ENCODE assay signal across 1 cellular context in the genomic region with DNA sequence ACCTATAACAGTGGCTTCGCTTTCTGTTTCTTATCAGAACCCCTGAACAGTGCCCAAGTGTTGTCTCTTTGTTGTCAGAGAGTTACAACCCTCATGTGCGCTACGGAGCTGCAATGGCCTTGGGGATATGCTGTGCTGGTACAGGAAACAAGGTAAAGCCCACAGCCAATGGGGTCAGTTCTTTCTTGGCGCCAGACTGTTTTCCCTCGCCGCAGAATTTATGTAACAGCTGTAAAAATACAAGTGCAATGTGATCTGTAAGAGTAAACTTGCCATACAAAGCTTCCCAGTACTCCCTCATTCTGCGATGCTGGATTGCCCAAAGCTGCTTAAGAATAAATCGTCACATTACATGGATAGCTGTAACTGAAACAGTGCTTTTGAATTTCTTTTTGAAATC.
TF ChIP-seq lines count a peak whose summit lies in the region.

No MANE protein-coding gene starts in this region.

TF ChIP-seq in HEK293, 187 proteins besides CTCF, POLR2A, EP300 and RAD21 (continued from another document):
- TF ChIP-seq, protein P1, sequence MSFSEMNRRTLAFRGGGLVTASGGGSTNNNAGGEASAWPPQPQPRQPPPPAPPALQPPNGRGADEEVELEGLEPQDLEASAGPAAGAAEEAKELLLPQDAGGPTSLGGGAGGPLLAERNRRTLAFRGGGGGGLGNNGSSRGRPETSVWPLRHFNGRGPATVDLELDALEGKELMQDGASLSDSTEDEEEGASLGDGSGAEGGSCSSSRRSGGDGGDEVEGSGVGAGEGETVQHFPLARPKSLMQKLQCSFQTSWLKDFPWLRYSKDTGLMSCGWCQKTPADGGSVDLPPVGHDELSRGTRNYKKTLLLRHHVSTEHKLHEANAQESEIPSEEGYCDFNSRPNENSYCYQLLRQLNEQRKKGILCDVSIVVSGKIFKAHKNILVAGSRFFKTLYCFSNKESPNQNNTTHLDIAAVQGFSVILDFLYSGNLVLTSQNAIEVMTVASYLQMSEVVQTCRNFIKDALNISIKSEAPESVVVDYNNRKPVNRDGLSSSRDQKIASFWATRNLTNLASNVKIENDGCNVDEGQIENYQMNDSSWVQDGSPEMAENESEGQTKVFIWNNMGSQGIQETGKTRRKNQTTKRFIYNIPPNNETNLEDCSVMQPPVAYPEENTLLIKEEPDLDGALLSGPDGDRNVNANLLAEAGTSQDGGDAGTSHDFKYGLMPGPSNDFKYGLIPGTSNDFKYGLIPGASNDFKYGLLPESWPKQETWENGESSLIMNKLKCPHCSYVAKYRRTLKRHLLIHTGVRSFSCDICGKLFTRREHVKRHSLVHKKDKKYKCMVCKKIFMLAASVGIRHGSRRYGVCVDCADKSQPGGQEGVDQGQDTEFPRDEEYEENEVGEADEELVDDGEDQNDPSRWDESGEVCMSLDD (tag by site-specific recombination; IDR thresholded peaks at IDR 0.05): no peak
- TF ChIP-seq ZNF280C (tag by site-specific recombination; IDR thresholded peaks at IDR 0.05) (no peak), OVOL3 (tag by site-specific recombination; IDR thresholded peaks at IDR 0.05) (no peak), ZNF274 (IDR thresholded peaks at IDR 0.05; ENCODE audit: low read length) (no peak), ZNF274 (tag by site-specific recombination; IDR thresholded peaks at IDR 0.05; ENCODE audit: borderline replicate concordance) (no peak), ZNF426 (tag by site-specific recombination; IDR thresholded peaks at IDR 0.05) (no peak), SP3 (tag by site-specific recombination; IDR thresholded peaks at IDR 0.05) (no peak), ZNF596 (tag by site-specific recombination; IDR thresholded peaks at IDR 0.05) (no peak), MZF1 (tag by site-specific recombination; IDR thresholded peaks at IDR 0.05; ENCODE audit: borderline replicate concordance) (0 out of 2 replicates have a peak, but pooled peaks have one; percentile 21), ZBTB20 (tag by site-specific recombination; IDR thresholded peaks at IDR 0.05) (no peak), ZNF221 (tag by site-specific recombination; IDR thresholded peaks at IDR 0.05; ENCODE audit: borderline replicate concordance) (no peak), ZNF707 (tag by site-specific recombination; IDR thresholded peaks at IDR 0.05) (no peak), ZNF529 (tag by site-specific recombination; IDR thresholded peaks at IDR 0.05; ENCODE audit: insufficient replicate concordance) (no peak), TRIM28 (IDR thresholded peaks at IDR 0.05; ENCODE audit: borderline replicate concordance, low read length) (peak; percentile 38; the same call in 1 of the 2 replicates), ZNF610 (tag by site-specific recombination; IDR thresholded peaks at IDR 0.05; ENCODE audit: borderline replicate concordance) (no peak), ZNF555 (tag by site-specific recombination; conservative IDR thresholded peaks at IDR 0.05) (no peak), ZNF48 (tag by site-specific recombination; IDR thresholded peaks at IDR 0.05) (no peak), HIC1 (tag by site-specific recombination; IDR thresholded peaks at IDR 0.05) (no peak), ZNF24 (tag by site-specific recombination; IDR thresholded peaks at IDR 0.05) (no peak), ZNF76 (tag by site-specific recombination; IDR thresholded peaks at IDR 0.05; ENCODE audit: borderline replicate concordance, low read depth) (no peak), ZNF146 (tag by site-specific recombination; IDR thresholded peaks at IDR 0.05) (no peak), WT1 (tag by site-specific recombination; IDR thresholded peaks at IDR 0.05) (peak; percentile 89), PRDM1 (tag by site-specific recombination; IDR thresholded peaks at IDR 0.05) (no peak), MYNN (tag by site-specific recombination; IDR thresholded peaks at IDR 0.05; ENCODE audit: borderline replicate concordance) (no peak), ZIC2 (tag by site-specific recombination; IDR thresholded peaks at IDR 0.05) (no peak), ZBTB44 (tag by site-specific recombination; IDR thresholded peaks at IDR 0.05) (peak; percentile 30; the same call in 1 of the 2 replicates), ZNF416 (tag by site-specific recombination; IDR thresholded peaks at IDR 0.05) (no peak)
- TF ChIP-seq, protein P2, sequence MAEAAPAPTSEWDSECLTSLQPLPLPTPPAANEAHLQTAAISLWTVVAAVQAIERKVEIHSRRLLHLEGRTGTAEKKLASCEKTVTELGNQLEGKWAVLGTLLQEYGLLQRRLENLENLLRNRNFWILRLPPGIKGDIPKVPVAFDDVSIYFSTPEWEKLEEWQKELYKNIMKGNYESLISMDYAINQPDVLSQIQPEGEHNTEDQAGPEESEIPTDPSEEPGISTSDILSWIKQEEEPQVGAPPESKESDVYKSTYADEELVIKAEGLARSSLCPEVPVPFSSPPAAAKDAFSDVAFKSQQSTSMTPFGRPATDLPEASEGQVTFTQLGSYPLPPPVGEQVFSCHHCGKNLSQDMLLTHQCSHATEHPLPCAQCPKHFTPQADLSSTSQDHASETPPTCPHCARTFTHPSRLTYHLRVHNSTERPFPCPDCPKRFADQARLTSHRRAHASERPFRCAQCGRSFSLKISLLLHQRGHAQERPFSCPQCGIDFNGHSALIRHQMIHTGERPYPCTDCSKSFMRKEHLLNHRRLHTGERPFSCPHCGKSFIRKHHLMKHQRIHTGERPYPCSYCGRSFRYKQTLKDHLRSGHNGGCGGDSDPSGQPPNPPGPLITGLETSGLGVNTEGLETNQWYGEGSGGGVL (tag by site-specific recombination; IDR thresholded peaks at IDR 0.05): no peak
- TF ChIP-seq, protein P3, sequence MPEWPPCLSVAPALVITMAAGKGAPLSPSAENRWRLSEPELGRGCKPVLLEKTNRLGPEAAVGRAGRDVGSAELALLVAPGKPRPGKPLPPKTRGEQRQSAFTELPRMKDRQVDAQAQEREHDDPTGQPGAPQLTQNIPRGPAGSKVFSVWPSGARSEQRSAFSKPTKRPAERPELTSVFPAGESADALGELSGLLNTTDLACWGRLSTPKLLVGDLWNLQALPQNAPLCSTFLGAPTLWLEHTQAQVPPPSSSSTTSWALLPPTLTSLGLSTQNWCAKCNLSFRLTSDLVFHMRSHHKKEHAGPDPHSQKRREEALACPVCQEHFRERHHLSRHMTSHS (tag by site-specific recombination; IDR thresholded peaks at IDR 0.05): no peak
- TF ChIP-seq, protein P4, sequence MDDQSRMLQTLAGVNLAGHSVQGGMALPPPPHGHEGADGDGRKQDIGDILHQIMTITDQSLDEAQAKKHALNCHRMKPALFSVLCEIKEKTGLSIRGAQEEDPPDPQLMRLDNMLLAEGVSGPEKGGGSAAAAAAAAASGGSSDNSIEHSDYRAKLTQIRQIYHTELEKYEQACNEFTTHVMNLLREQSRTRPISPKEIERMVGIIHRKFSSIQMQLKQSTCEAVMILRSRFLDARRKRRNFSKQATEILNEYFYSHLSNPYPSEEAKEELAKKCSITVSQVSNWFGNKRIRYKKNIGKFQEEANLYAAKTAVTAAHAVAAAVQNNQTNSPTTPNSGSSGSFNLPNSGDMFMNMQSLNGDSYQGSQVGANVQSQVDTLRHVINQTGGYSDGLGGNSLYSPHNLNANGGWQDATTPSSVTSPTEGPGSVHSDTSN (CRISPR knock-in tag; IDR thresholded peaks at IDR 0.05): no peak
- TF ChIP-seq, protein P5, sequence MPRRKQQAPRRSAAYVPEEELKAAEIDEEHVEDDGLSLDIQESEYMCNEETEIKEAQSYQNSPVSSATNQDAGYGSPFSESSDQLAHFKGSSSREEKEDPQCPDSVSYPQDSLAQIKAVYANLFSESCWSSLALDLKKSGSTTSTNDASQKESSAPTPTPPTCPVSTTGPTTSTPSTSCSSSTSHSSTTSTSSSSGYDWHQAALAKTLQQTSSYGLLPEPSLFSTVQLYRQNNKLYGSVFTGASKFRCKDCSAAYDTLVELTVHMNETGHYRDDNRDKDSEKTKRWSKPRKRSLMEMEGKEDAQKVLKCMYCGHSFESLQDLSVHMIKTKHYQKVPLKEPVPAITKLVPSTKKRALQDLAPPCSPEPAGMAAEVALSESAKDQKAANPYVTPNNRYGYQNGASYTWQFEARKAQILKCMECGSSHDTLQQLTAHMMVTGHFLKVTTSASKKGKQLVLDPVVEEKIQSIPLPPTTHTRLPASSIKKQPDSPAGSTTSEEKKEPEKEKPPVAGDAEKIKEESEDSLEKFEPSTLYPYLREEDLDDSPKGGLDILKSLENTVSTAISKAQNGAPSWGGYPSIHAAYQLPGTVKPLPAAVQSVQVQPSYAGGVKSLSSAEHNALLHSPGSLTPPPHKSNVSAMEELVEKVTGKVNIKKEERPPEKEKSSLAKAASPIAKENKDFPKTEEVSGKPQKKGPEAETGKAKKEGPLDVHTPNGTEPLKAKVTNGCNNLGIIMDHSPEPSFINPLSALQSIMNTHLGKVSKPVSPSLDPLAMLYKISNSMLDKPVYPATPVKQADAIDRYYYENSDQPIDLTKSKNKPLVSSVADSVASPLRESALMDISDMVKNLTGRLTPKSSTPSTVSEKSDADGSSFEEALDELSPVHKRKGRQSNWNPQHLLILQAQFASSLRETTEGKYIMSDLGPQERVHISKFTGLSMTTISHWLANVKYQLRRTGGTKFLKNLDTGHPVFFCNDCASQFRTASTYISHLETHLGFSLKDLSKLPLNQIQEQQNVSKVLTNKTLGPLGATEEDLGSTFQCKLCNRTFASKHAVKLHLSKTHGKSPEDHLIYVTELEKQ (tag by site-specific recombination; IDR thresholded peaks at IDR 0.05; ENCODE audit: borderline replicate concordance): 0 out of 2 replicates have a peak, but pooled peaks have one; percentile 30
- TF ChIP-seq, protein P6, sequence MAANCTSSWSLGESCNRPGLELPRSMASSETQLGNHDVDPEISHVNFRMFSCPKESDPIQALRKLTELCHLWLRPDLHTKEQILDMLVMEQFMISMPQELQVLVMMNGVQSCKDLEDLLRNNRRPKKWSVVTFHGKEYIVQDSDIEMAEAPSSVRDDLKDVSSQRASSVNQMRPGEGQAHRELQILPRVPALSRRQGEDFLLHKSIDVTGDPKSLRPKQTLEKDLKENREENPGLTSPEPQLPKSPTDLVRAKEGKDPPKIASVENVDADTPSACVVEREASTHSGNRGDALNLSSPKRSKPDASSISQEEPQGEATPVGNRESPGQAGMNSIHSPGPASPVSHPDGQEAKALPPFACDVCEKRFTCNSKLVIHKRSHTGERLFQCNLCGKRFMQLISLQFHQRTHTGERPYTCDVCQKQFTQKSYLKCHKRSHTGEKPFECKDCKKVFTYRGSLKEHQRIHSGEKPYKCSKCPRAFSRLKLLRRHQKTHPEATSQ (tag by site-specific recombination; IDR thresholded peaks at IDR 0.05): no peak
- TF ChIP-seq, protein P7, sequence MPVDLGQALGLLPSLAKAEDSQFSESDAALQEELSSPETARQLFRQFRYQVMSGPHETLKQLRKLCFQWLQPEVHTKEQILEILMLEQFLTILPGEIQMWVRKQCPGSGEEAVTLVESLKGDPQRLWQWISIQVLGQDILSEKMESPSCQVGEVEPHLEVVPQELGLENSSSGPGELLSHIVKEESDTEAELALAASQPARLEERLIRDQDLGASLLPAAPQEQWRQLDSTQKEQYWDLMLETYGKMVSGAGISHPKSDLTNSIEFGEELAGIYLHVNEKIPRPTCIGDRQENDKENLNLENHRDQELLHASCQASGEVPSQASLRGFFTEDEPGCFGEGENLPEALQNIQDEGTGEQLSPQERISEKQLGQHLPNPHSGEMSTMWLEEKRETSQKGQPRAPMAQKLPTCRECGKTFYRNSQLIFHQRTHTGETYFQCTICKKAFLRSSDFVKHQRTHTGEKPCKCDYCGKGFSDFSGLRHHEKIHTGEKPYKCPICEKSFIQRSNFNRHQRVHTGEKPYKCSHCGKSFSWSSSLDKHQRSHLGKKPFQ (tag by site-specific recombination; IDR thresholded peaks at IDR 0.05): no peak
